ENCODE assay signal across 8 cellular contexts in the genomic region with DNA sequence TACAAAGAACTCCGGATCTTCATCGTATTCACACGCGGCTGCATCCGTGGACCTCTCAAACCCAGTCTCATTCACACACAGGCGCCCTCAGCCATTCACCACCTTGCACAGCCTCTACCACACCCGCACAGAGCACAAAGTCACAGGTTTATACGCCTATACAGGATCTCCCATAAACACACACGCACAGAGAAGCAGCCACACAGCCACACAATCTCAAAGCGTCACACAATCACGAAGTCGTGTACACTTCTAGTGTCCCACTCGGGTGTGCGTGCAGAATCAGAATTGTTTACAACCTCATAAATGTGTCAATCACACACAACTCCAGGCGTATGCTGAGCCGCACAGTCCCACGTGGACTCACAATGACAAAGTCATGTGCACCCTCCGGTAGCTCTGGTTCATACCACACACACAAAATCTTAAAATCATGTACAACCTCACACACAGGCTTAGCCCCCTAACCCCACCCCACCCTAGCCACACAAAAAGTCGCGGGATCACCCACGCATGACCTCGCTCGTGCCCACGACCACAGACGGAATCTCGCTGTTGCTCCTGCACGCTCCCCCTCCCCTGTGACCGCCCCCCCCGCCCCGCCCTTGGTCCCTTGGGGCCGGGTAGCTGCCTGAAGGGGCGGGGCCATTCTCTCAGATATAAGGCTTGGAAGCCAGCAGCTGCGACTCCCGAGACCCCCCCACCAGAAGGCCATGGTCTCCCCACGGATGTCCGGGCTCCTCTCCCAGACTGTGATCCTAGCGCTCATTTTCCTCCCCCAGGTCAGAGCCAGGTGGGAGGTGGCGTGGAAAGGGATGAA. TPM values are rescaled to one million over a fixed set of nuclear protein-coding genes. Genes with fewer than 3 reads are reported as not detected.
DNase-seq lines count a peak whose midpoint lies in the region; ATAC-seq, FAIRE-seq and TF ChIP-seq lines count a peak whose summit lies in the region.

A gene with protein sequence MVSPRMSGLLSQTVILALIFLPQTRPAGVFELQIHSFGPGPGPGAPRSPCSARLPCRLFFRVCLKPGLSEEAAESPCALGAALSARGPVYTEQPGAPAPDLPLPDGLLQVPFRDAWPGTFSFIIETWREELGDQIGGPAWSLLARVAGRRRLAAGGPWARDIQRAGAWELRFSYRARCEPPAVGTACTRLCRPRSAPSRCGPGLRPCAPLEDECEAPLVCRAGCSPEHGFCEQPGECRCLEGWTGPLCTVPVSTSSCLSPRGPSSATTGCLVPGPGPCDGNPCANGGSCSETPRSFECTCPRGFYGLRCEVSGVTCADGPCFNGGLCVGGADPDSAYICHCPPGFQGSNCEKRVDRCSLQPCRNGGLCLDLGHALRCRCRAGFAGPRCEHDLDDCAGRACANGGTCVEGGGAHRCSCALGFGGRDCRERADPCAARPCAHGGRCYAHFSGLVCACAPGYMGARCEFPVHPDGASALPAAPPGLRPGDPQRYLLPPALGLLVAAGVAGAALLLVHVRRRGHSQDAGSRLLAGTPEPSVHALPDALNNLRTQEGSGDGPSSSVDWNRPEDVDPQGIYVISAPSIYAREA (plus strand): TSS at position 686 of the 820 bp plus-strand sequence. CDS start 28 bp downstream, at position 714.

- TF ChIP-seq POLR2A in NB4 (IDR thresholded peaks at IDR 0.05; ENCODE audit: extremely low read depth, insufficient read length) (no peak), upper lobe of left lung (IDR thresholded peaks at IDR 0.05) (no peak)

- no peaks in the 10 kb centered on the region for H3K36me3 ChIP-seq in thoracic aorta
- H3K36me3 ChIP-seq in upper lobe of left lung = no peaks in the 10 kb centered on the region

- H3K27me3 Mint-ChIP-seq in T-cell = peaks cover 32 to 49% of the 10 kb centered on the region in 2 donors

- H3K4me1 Mint-ChIP-seq in T-cell = peaks cover 23 to 27% (median 25%) of the 10 kb centered on the region in 3 donors

- H3K9me3 ChIP-seq in thoracic aorta (no peaks in the 10 kb centered on the region), upper lobe of left lung (no peaks in the 10 kb centered on the region)

- peaks cover 9 to 11% of the 10 kb centered on the region in 2 donors for H3K4me1 ChIP-seq in thoracic aorta (ENCODE audit: control insufficient read depth in 1 of 2, low read depth in 2 of 2)
- peaks cover 14 to 27% (median 24%) of the 10 kb centered on the region in 4 donors for H3K4me1 ChIP-seq in upper lobe of left lung

- H3K36me3 Mint-ChIP-seq in T-cell = no peaks in the 10 kb centered on the region

- no peak for TF ChIP-seq EP300 in upper lobe of left lung (IDR thresholded peaks at IDR 0.05)

- H3K9me3 Mint-ChIP-seq in T-cell = no peaks in the 10 kb centered on the region

- 1 to 2% methylated on average over 15 to 37 of the region's 38 CpGs for WGBS in upper lobe of left lung, 2 donors

- FAIRE-seq in D721Med (lab: Jason Lieb, UNC) = peak; percentile 73

- no peak for DNase-seq in D721Med (ENCODE audit: insufficient read length, low spot score)
- peak; percentile 33 for DNase-seq in NB4 (ENCODE audit: low read depth)
- peak in 3 of 34 experiments; percentile 9 to 21 (median 12) for DNase-seq in T-cell
- DNase-seq in foreskin melanocyte = peak; percentile 60
- no peak for DNase-seq in thoracic aorta (ENCODE audit: low spot score)
- no peak for DNase-seq in upper lobe of left lung

- CTCF ChIA-PET in T-cell (lab: Charles Lee) = interaction anchor here (0.6 to 1.2 kb wide), 3 partner anchors 9 to 409 kb away, joined by 3 to 4 read pairs (median 3); partner anchors contain the start of gene EID2B (in 1 of the 2)

- H3K27ac Mint-ChIP-seq in T-cell = peak within 1 kb of the TSS in 1 of 2 donors; percentile 46

- H3K27ac ChIP-seq in thoracic aorta (no peak within 1 kb of the TSS), upper lobe of left lung (no peak within 1 kb of the TSS)

- H3K4me3 ChIP-seq in NB4 (ENCODE audit: low read depth, low read length) = peak within 1 kb of the TSS; percentile 28
- H3K4me3 ChIP-seq in thoracic aorta = peak within 1 kb of the TSS; percentile 16
- H3K4me3 ChIP-seq in upper lobe of left lung = no peak within 1 kb of the TSS

- TF ChIP-seq CTCF in D721Med (IDR thresholded peaks at IDR 0.05; ENCODE audit: insufficient read depth, missing control alignments) (no peak), NB4 (IDR thresholded peaks at IDR 0.05; ENCODE audit: low read depth, low read length) (no peak), thoracic aorta (IDR thresholded peaks at IDR 0.05) (no peak), upper lobe of left lung (IDR thresholded peaks at IDR 0.05) (no peak)

- H3K27me3 ChIP-seq in thoracic aorta (replicated peaks; ENCODE audit: insufficient read depth) (peaks cover 4% of the 10 kb centered on the region), upper lobe of left lung (peaks cover 0 to 29% (median 19%) of the 10 kb centered on the region in 4 donors)

- peak; percentile 22 to 55 (median 45) for ATAC-seq in T-cell (replicated peaks in 1 of 4)
- ATAC-seq in thoracic aorta (ENCODE audit: insufficient number of reproducible peaks, low FRiP score, low read depth) = no peak
- no peak for ATAC-seq in GM18517 (IDR thresholded peaks at IDR 0.05; ENCODE audit: unreplicated experiment)
- ATAC-seq in HG03095 (IDR thresholded peaks at IDR 0.05; ENCODE audit: unreplicated experiment) = no peak
- ATAC-seq in upper lobe of left lung (ENCODE audit: low FRiP score in 2 of 2) = no peak

- H3K4me3 Mint-ChIP-seq in T-cell = peak within 1 kb of the TSS; percentile 35 to 74 (median 61)

- POLR2A ChIA-PET in T-cell (lab: Charles Lee) = interaction anchor here in 1 of 2 donors (0.6 kb wide), 2 partner anchors 60 to 97 kb away, joined by 3 to 5 read pairs; no protein-coding TSS in a partner anchor

RNA-seq across cellular contexts. Expression of the gene that starts here (rescaled TPM):
- total RNA-seq in T-cell (under 1 TPM in 2 of 5 donors, not detected in 3; 0.16 to 0.20 TPM), thoracic aorta (not detected), upper lobe of left lung (not detected)

Comparison
In these comparisons a context has a peak if more than half of its experiments do, and no peak if none do; other contexts are left out.
1. Peak in ATAC-seq in T-cell; RNA of the gene not detected or under 1 TPM.
2. DNase-seq: peak in NB4 (single experiment) and foreskin melanocyte (single experiment); none in D721Med (single experiment), thoracic aorta (single experiment) and upper lobe of left lung (0 of 2).
3. H3K4me3 ChIP-seq: peak in NB4 (single experiment) and thoracic aorta (single experiment); none in upper lobe of left lung (0 of 4).